8 cellular contexts compared by ENCODE assay signal in genomic region chr10:28302012-28302667, GRCh38. TPM values are rescaled to one million over a fixed set of nuclear protein-coding genes. Genes with fewer than 3 reads are reported as not detected.
DNase-seq lines count a peak whose midpoint lies in the region; ATAC-seq, FAIRE-seq and TF ChIP-seq lines count a peak whose summit lies in the region.

No MANE protein-coding gene starts in this region.

- H3K4me3 Mint-ChIP-seq in endothelial cell (ENCODE audit: unreplicated experiment): peak overlapping the region; percentile 90
- H3K4me3 Mint-ChIP-seq in nephron: peak overlapping the region; percentile 84 to 87 (median 86)

- H3K9me3 Mint-ChIP-seq in endothelial cell (ENCODE audit: unreplicated experiment) (no peaks in the 10 kb centered on the region), nephron (no peaks in the 10 kb centered on the region)

- FAIRE-seq in RCC 7860 (lab: Jason Lieb, UNC): no peak

- no peak overlapping the region for H3K27ac Mint-ChIP-seq in endothelial cell (ENCODE audit: unreplicated experiment)
- peak overlapping the region in 2 of 3 experiments; percentile 36 to 86 for H3K27ac Mint-ChIP-seq in nephron

- peaks cover 13% of the 10 kb centered on the region for H3K4me1 Mint-ChIP-seq in endothelial cell (ENCODE audit: unreplicated experiment)
- H3K4me1 Mint-ChIP-seq in nephron: no peaks in the 10 kb centered on the region

- H3K36me3 Mint-ChIP-seq in endothelial cell (ENCODE audit: low read depth, unreplicated experiment) (no peaks in the 10 kb centered on the region), nephron (ENCODE audit: low read depth) (no peaks in the 10 kb centered on the region)

- peaks cover 2% of the 10 kb centered on the region for H3K27me3 Mint-ChIP-seq in endothelial cell (ENCODE audit: unreplicated experiment)
- H3K27me3 Mint-ChIP-seq in nephron (ENCODE audit: low read depth): peaks cover 54% of the 10 kb centered on the region

- no peak for TF ChIP-seq CTCF in endothelial cell (IDR thresholded peaks at IDR 0.05; ENCODE audit: unreplicated experiment)
- no peak for TF ChIP-seq CTCF in nephron (IDR thresholded peaks at IDR 0.05; ENCODE audit: unreplicated experiment in 3 of 3)

- DNase-seq in stimulated activated CD4-positive, alpha-beta T cell treated with anti-CD3 and anti-CD28 coated beads, Interleukin-2, amount 100 ng/mL, for 4 hours (ENCODE audit: low read depth): peak; percentile 4
- DNase-seq in stimulated activated CD4-positive, alpha-beta T cell treated with anti-CD3 and anti-CD28 coated beads, Interleukin-4, amount 100 ng/mL, for 24 hours: no peak
- DNase-seq in OCI-M1 (lab: John Stamatoyannopoulos, UW) (peak; percentile 80), endothelial cell (ENCODE audit: low spot score) (no peak), RCC 7860 (ENCODE audit: low spot score) (no peak)
- DNase-seq in stimulated activated CD4-positive, alpha-beta T cell treated with anti-CD3 and anti-CD28 coated beads, Interleukin-15, amount 100 ng/mL, for 24 hours: no peak

- ATAC-seq in GM21447 (IDR thresholded peaks at IDR 0.05; ENCODE audit: unreplicated experiment): no peak

RNA-seq across cellular contexts. Expression of gene MPP7, which starts 0.7 kb away (rescaled TPM):
- total RNA-seq in endothelial cell (ENCODE audit: unreplicated experiment): 1.4 TPM

Comparison
In these comparisons a context has a peak if more than half of its experiments do, and no peak if none do; other contexts are left out.
1. DNase-seq: peak in stimulated activated CD4-positive, alpha-beta T cell treated with anti-CD3 and anti-CD28 coated beads, Interleukin-2, amount 100 ng/mL, for 4 hours (single experiment) and OCI-M1 (single experiment); none in stimulated activated CD4-positive, alpha-beta T cell treated with anti-CD3 and anti-CD28 coated beads, Interleukin-4, amount 100 ng/mL, for 24 hours (single experiment), endothelial cell (single experiment), RCC 7860 (single experiment) and stimulated activated CD4-positive, alpha-beta T cell treated with anti-CD3 and anti-CD28 coated beads, Interleukin-15, amount 100 ng/mL, for 24 hours (single experiment).